Comparison of ENCODE assay signal across 8 cellular contexts in genomic region chr19:912181-913079, GRCh38. TPM values are rescaled to one million over a fixed set of nuclear protein-coding genes. Genes with fewer than 3 reads are reported as not detected.
DNase-seq lines count a peak whose midpoint lies in the region; ATAC-seq and TF ChIP-seq lines count a peak whose summit lies in the region.

No MANE protein-coding gene starts in this region.

- intact Hi-C loops in Panc1 (cut with micrococcal nuclease; ENCODE audit: unreplicated experiment), result loop anchor here (10.0 kb wide), 1 partner anchor 138 kb away; no protein-coding TSS in a partner anchor

- ATAC-seq in GM18498 (IDR thresholded peaks at IDR 0.05; ENCODE audit: unreplicated experiment) (peak; percentile 10), Panc1 (peak; percentile 60), HG03565 (IDR thresholded peaks at IDR 0.05; ENCODE audit: unreplicated experiment) (no peak), GM18868 (IDR thresholded peaks at IDR 0.05; ENCODE audit: unreplicated experiment) (no peak)

- no peak for DNase-seq in Panc1 (ENCODE audit: low read depth, low spot score)
- DNase-seq in effector CD8-positive, alpha-beta T cell (lab: John Stamatoyannopoulos, UW), result peak; percentile 41
- DNase-seq in nephron progenitor cell, result no peak
- no peak for DNase-seq in mucosa of gallbladder (ENCODE audit: low spot score)
- DNase-seq in hepatic stellate cell (ENCODE audit: low spot score), result no peak

- H3K36me3 Mint-ChIP-seq in nephron progenitor cell (ENCODE audit: low read depth), result peaks cover 5% of the 10 kb centered on the region

- H3K27me3 ChIP-seq in Panc1 (ENCODE audit: control insufficient read depth, insufficient read depth, low read length), result no peaks in the 10 kb centered on the region

- H3K4me3 Mint-ChIP-seq in nephron progenitor cell, result peak overlapping the region; percentile 79

- peaks cover 3% of the 10 kb centered on the region; the same call in 1 of the 2 replicates for H3K4me1 ChIP-seq in Panc1 (ENCODE audit: control insufficient read depth, insufficient read depth, low read length)

- no peak for TF ChIP-seq CTCF in Panc1 (IDR thresholded peaks at IDR 0.05)
- no peak for TF ChIP-seq CTCF in nephron progenitor cell (IDR thresholded peaks at IDR 0.05)

- no TSS peak for BruUV-seq in Panc1 (replicated peaks; lab: Mats Ljungman, UMichigan)

- POLR2A ChIA-PET in Panc1 (lab: Charles Lee), result no interaction called here

- no peaks in the 10 kb centered on the region for H3K9me3 ChIP-seq in Panc1 (ENCODE audit: control insufficient read depth, insufficient read depth, low read depth, low read length)

- H3K27ac Mint-ChIP-seq in nephron progenitor cell, result no peak overlapping the region

- H3K36me3 ChIP-seq in Panc1 (ENCODE audit: control insufficient read depth, insufficient read depth, low read length), result no peaks in the 10 kb centered on the region; the same call in 1 of the 2 replicates

- H3K27ac ChIP-seq in Panc1 (ENCODE audit: low read length), result no peak overlapping the region

- no peaks in the 10 kb centered on the region for H3K9me3 Mint-ChIP-seq in nephron progenitor cell

- in situ Hi-C loops in Panc1 (cut with HindIII; ENCODE audit: low pct_unique_long_range_greater_than_20kb, low sequenced_read_pairs), result no loop called here

- peak overlapping the region; percentile 57 to 63 for H3K4me3 ChIP-seq in Panc1 (ENCODE audit: low read depth in 2 of 2, low read length in 2 of 2)

- peaks cover 5% of the 10 kb centered on the region for H3K4me1 Mint-ChIP-seq in nephron progenitor cell

- peaks cover 18% of the 10 kb centered on the region for H3K27me3 Mint-ChIP-seq in nephron progenitor cell (ENCODE audit: low read depth, poor library complexity)

- CTCF ChIA-PET in Panc1 (lab: Charles Lee), result no interaction called here

RNA-seq across cellular contexts. Expression of gene R3HDM4, which starts 0.6 kb away (rescaled TPM):
- total RNA-seq in Panc1 (2021; ENCODE audit: unreplicated experiment) (43.5 TPM), mucosa of gallbladder (47.5 TPM)
- polyA plus RNA-seq in Panc1 (2012; ENCODE audit: insufficient read length), result 39.7 TPM

RNA-seq across cellular contexts. Expression of gene KISS1R, which starts 4.7 kb away (rescaled TPM):
- total RNA-seq in Panc1 (2021; ENCODE audit: unreplicated experiment) (0.92 TPM), mucosa of gallbladder (0.17 TPM)
- polyA plus RNA-seq in Panc1 (2012; ENCODE audit: insufficient read length), result 6.5 TPM

RNA-seq across cellular contexts. Expression of gene ARID3A, which starts 13.4 kb away (rescaled TPM):
- total RNA-seq in Panc1 (2021; ENCODE audit: unreplicated experiment) (28.9 TPM), mucosa of gallbladder (7.0 TPM)
- polyA plus RNA-seq in Panc1 (2012; ENCODE audit: insufficient read length), result 27.8 TPM

RNA-seq across cellular contexts. Expression of gene RNU6-9, which starts 19.1 kb away (rescaled TPM):
- total RNA-seq in Panc1 (2021; ENCODE audit: unreplicated experiment) (not detected), mucosa of gallbladder (not detected)
- not detected for polyA plus RNA-seq in Panc1 (2012; ENCODE audit: insufficient read length)

RNA-seq across cellular contexts. Expression of gene MED16, which starts 19.4 kb away (rescaled TPM):
- total RNA-seq in Panc1 (2021; ENCODE audit: unreplicated experiment) (39.5 TPM), mucosa of gallbladder (66.9 TPM)
- 58.1 TPM for polyA plus RNA-seq in Panc1 (2012; ENCODE audit: insufficient read length)

Comparison
In these comparisons a context has a peak if more than half of its experiments do, and no peak if none do; other contexts are left out.
1. ATAC-seq: peak in GM18498 (single experiment) and Panc1 (single experiment); none in HG03565 (single experiment) and GM18868 (single experiment).